Comparison of ENCODE assay signal across 9 cellular contexts in genomic region chr18:58241877-58242276, GRCh38.
DNase-seq lines count a peak whose midpoint lies in the region; ATAC-seq and TF ChIP-seq lines count a peak whose summit lies in the region.
"Had no signal": no experiment of that assay in that cellular context is flagged by ENCODE, and none has a peak within 500 bp of the region (broad histone marks: within the 10 kb centered on the region; RNA-seq: fewer than 3 reads in every experiment).

No MANE protein-coding gene starts in this region.

- H3K27ac ChIP-seq in Peyer's patch (peak overlapping the region in 3 of 4 donors; percentile 36 to 88 (median 72)), gastroesophageal sphincter (peak overlapping the region in 1 of 4 donors; percentile 11), transverse colon (peak overlapping the region in 3 of 4 donors; percentile 64 to 73 (median 72)), testis (no peak overlapping the region)

- H3K36me3 ChIP-seq in Peyer's patch (no peaks in the 10 kb centered on the region), gastroesophageal sphincter (no peaks in the 10 kb centered on the region), transverse colon (no peaks in the 10 kb centered on the region), testis (ENCODE audit: low read depth, missing control alignments) (no peaks in the 10 kb centered on the region)

- DNase-seq in Right ventricle myocardium superior (no peak), cardiac septum (ENCODE audit: low spot score) (no peak), Peyer's patch (no peak), transverse colon (no peak), GM19240 (ENCODE audit: insufficient read length, low spot score) (no peak), testis (no peak), sciatic nerve (ENCODE audit: low spot score) (no peak)
- DNase-seq: posterior cingulate gyrus had no signal

- in situ Hi-C loops in transverse colon (cut with MboI; ENCODE audit: low pct_ligation_motif_present in 1 of 4, low pct_unique_long_range_greater_than_20kb in 1 of 4, low sequenced_read_pairs in 3 of 4): no loop called here

- ATAC-seq in Right ventricle myocardium superior (ENCODE audit: poor library complexity): peak; percentile 62
- peak; percentile 46 for ATAC-seq in gastroesophageal sphincter
- ATAC-seq in sciatic nerve: no peak

- no peaks in the 10 kb centered on the region for H3K27me3 ChIP-seq in Peyer's patch
- H3K27me3 ChIP-seq in gastroesophageal sphincter: no peaks in the 10 kb centered on the region
- H3K27me3 ChIP-seq in transverse colon: no peaks in the 10 kb centered on the region
- no peaks in the 10 kb centered on the region for H3K27me3 ChIP-seq in testis

- 19 to 29% methylated on average over 6 of the region's 6 CpGs for WGBS in gastroesophageal sphincter (ENCODE audit: low coverage in 1 of 2), 2 donors
- 27 to 55% methylated on average over 2 to 6 of the region's 6 CpGs for WGBS in transverse colon (ENCODE audit: low coverage in 1 of 2), 2 donors
- WGBS in testis, 2 donors: 75 to 81% methylated on average over 6 of the region's 6 CpGs

- no peak overlapping the region for H3K4me3 ChIP-seq in Peyer's patch
- H3K4me3 ChIP-seq in gastroesophageal sphincter: no peak overlapping the region
- H3K4me3 ChIP-seq in transverse colon: no peak overlapping the region
- H3K4me3 ChIP-seq in testis: no peak overlapping the region

- no peak for TF ChIP-seq CTCF in Peyer's patch (IDR thresholded peaks at IDR 0.05)
- TF ChIP-seq CTCF in gastroesophageal sphincter (IDR thresholded peaks at IDR 0.05): no peak
- no peak for TF ChIP-seq CTCF in transverse colon (IDR thresholded peaks at IDR 0.05)
- TF ChIP-seq CTCF in testis (IDR thresholded peaks at IDR 0.05): no peak

- TF ChIP-seq EP300 in gastroesophageal sphincter (IDR thresholded peaks at IDR 0.05): no peak
- TF ChIP-seq EP300 in transverse colon (IDR thresholded peaks at IDR 0.05; ENCODE audit: low read depth): no peak

- TF ChIP-seq POLR2A in Peyer's patch (IDR thresholded peaks at IDR 0.05) (no peak), gastroesophageal sphincter (IDR thresholded peaks at IDR 0.05) (no peak), transverse colon (IDR thresholded peaks at IDR 0.05) (no peak), testis (IDR thresholded peaks at IDR 0.05) (no peak)

- H3K9me3 ChIP-seq in Peyer's patch: no peaks in the 10 kb centered on the region
- no peaks in the 10 kb centered on the region for H3K9me3 ChIP-seq in gastroesophageal sphincter
- no peaks in the 10 kb centered on the region for H3K9me3 ChIP-seq in transverse colon
- H3K9me3 ChIP-seq in testis: no peaks in the 10 kb centered on the region

- intact Hi-C loops in Right ventricle myocardium superior (cut with DNase I) (loop anchor here (10.0 kb wide), 1 partner anchor 57 kb away; no protein-coding TSS in a partner anchor), cardiac septum (cut with DNase I) (no loop called here), transverse colon (cut with DNase I; ENCODE audit: low total_unique reads) (no loop called here), testis (cut with DNase I; ENCODE audit: low total_unique reads) (no loop called here), sciatic nerve (cut with DNase I) (no loop called here)

- H3K4me1 ChIP-seq in Peyer's patch (peaks cover 0 to 13% (median 6%) of the 10 kb centered on the region in 4 donors), gastroesophageal sphincter (peaks cover 0 to 20% (median 0%) of the 10 kb centered on the region in 3 donors), transverse colon (peaks cover 12 to 35% (median 26%) of the 10 kb centered on the region in 4 donors), testis (no peaks in the 10 kb centered on the region)

Comparison
In these comparisons a context has a peak if more than half of its experiments do, and no peak if none do; other contexts are left out.
1. H3K27ac ChIP-seq: peak in Peyer's patch (3 of 4) and transverse colon (3 of 4); none in testis (0 of 2).